ENCODE assay signal across 2 cellular contexts in genomic region chr2:162012565-162012869, GRCh38.
TF ChIP-seq lines count a peak whose summit lies in the region.

No MANE protein-coding gene starts in this region.

TF ChIP-seq in SK-N-SH treated with all-trans-retinoic acid at 6 μM for 48 hours, 23 proteins besides CTCF, POLR2A, EP300 and RAD21 (continued from another document):
- TF ChIP-seq CREB5 (CRISPR knock-in tag; IDR thresholded peaks at IDR 0.05; ENCODE audit: low read depth) (no peak), ZNF8 (CRISPR knock-in tag; IDR thresholded peaks at IDR 0.05) (no peak), ARNTL (CRISPR knock-in tag; IDR thresholded peaks at IDR 0.05; ENCODE audit: borderline replicate concordance, low read depth) (no peak), OSR1 (CRISPR knock-in tag; IDR thresholded peaks at IDR 0.05) (no peak), BACH2 (CRISPR knock-in tag; IDR thresholded peaks at IDR 0.05; ENCODE audit: borderline replicate concordance) (no peak), CSDC2 (CRISPR knock-in tag; IDR thresholded peaks at IDR 0.05) (no peak), ZNF70 (CRISPR knock-in tag; IDR thresholded peaks at IDR 0.05) (no peak), TOX (CRISPR knock-in tag; IDR thresholded peaks at IDR 0.05; ENCODE audit: borderline replicate concordance) (no peak), ZFP3 (CRISPR knock-in tag; IDR thresholded peaks at IDR 0.05) (no peak), PPARA (CRISPR knock-in tag; IDR thresholded peaks at IDR 0.05; ENCODE audit: borderline replicate concordance) (no peak), SNAI2 (CRISPR knock-in tag; IDR thresholded peaks at IDR 0.05) (no peak), ZFP30 (CRISPR knock-in tag; IDR thresholded peaks at IDR 0.05) (no peak), ISL1 (CRISPR knock-in tag; IDR thresholded peaks at IDR 0.05) (no peak), CSRNP3 (CRISPR knock-in tag; IDR thresholded peaks at IDR 0.05) (no peak), ZNF565 (CRISPR knock-in tag; conservative IDR thresholded peaks at IDR 0.05; ENCODE audit: low read depth) (no peak), GLIS3 (CRISPR knock-in tag; IDR thresholded peaks at IDR 0.05) (no peak)

TF ChIP-seq in SK-N-SH, 30 proteins besides CTCF, POLR2A, EP300 and RAD21 (continued from another document):
- TF ChIP-seq IRF3 (IDR thresholded peaks at IDR 0.05; ENCODE audit: low read depth, low read length) (no peak), CHD2 (IDR thresholded peaks at IDR 0.05; ENCODE audit: low read length, partially characterized antibody) (no peak), SMC3 (IDR thresholded peaks at IDR 0.05; ENCODE audit: low read depth, low read length) (no peak), POLR2AphosphoS5 (IDR thresholded peaks at IDR 0.05; ENCODE audit: low read depth, low read length) (no peak), EZH2phosphoT487 (IDR thresholded peaks at IDR 0.05; ENCODE audit: borderline replicate concordance, low read depth) (no peak)
